ENCODE assay signal across 8 cellular contexts in the genomic region with DNA sequence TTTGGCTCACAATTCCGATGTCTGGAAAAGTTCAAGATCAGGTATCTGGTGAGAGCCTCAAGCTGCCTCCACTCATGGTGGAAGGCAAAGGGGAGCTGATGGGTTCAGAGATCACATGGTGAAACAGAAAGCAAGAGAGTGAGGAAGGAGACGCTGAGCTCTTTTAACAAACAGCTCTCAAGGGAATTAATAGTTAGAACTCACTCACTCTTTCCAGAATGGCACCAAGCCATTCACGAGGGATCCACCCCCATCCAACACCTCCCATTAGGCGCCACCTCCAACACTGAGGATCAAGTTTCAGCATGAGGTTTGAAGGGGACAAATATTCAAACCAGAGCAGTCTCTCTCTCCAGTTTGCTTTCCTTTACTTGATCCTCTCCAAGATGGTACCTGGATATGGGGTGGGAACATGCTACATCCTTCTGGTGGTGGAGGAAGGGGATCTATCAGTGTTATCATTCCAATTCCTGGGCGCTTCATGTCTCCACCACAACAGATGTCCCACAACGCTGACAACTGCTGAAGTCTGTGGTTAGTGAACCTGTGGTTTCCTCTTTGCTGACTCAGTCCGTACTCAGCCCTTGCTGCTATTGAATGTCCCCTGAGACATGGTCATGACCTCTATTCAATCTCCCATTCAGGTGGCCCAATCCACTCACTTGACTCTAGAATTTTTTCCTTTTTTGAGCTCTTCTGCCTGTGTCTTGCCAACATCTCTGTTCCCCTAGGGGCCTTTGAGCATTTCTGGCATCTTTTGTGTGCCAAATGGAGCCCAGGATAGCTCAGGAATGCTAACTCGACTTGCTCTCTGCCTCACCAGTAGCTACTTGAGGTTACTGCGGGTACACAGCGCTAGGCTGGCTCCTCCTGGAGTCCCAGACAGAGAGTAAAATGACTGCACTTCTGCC.
DNase-seq lines count a peak whose midpoint lies in the region; ATAC-seq and TF ChIP-seq lines count a peak whose summit lies in the region.

No MANE protein-coding gene starts in this region.

- no peak for TF ChIP-seq POLR2A in prostate gland (IDR thresholded peaks at IDR 0.05)

- H3K27ac ChIP-seq in PC-3 (ENCODE audit: low read length) (no peak overlapping the region), prostate gland (no peak overlapping the region), hepatocyte (no peak overlapping the region)

- H3K4me3 ChIP-seq in PC-3 (ENCODE audit: low read length) (0 out of 2 replicates have a peak overlapping the region, but pooled peaks have one; percentile 31), astrocyte of the cerebellum (ENCODE audit: low read depth, low read length) (no peak overlapping the region), prostate gland (no peak overlapping the region), hepatocyte (no peak overlapping the region)

- no peak for TF ChIP-seq CTCF in PC-3 (conservative IDR thresholded peaks at IDR 0.05; ENCODE audit: low read depth, low read length)
- no peak for TF ChIP-seq CTCF in astrocyte of the cerebellum (IDR thresholded peaks at IDR 0.05; ENCODE audit: low read depth, low read length, missing control alignments)
- TF ChIP-seq CTCF in prostate gland (IDR thresholded peaks at IDR 0.05): no peak
- no peak for TF ChIP-seq CTCF in hepatocyte (IDR thresholded peaks at IDR 0.05; ENCODE audit: poor library complexity)

- H3K4me2 ChIP-seq in PC-3 (ENCODE audit: low read length): peak overlapping the region; percentile 69
- no peak overlapping the region for H3K4me2 ChIP-seq in hepatocyte

- in situ Hi-C loops in astrocyte of the cerebellum (cut with HindIII; ENCODE audit: low sequenced_read_pairs): no loop called here

- H4K20me1 ChIP-seq in PC-3 (ENCODE audit: low read length) (no peaks in the 10 kb centered on the region), hepatocyte (ENCODE audit: insufficient read depth, poor library complexity, severe bottlenecking) (no peaks in the 10 kb centered on the region)

- no peak overlapping the region for H3K9ac ChIP-seq in PC-3 (ENCODE audit: low read length)

- H3K9me2 ChIP-seq in PC-3 (replicated peaks; ENCODE audit: low read length) (no peaks in the 10 kb centered on the region), hepatocyte (replicated peaks; ENCODE audit: insufficient read depth) (no peaks in the 10 kb centered on the region)

- H3K4me1 ChIP-seq in PC-3 (ENCODE audit: insufficient read depth, low read length) (peaks cover 13% of the 10 kb centered on the region), prostate gland (replicated peaks) (no peaks in the 10 kb centered on the region), hepatocyte (ENCODE audit: insufficient read depth) (no peaks in the 10 kb centered on the region)

- no TSS peak for BruUV-seq in PC-3 (replicated peaks; lab: Mats Ljungman, UMichigan)

- WGBS in prostate gland: 48% methylated on average over 10 of the region's 10 CpGs
- 59% methylated on average over 10 of the region's 10 CpGs for WGBS in hepatocyte (ENCODE audit: low lambda C conversion rate, missing lambda C conversion rate)

- H3K27me3 ChIP-seq in PC-3 (ENCODE audit: low read length): no peaks in the 10 kb centered on the region
- no peaks in the 10 kb centered on the region for H3K27me3 ChIP-seq in prostate gland (replicated peaks; ENCODE audit: insufficient read depth)
- no peaks in the 10 kb centered on the region for H3K27me3 ChIP-seq in hepatocyte

- intact Hi-C loops in PC-3 (cut with micrococcal nuclease) (no loop called here), sciatic nerve (cut with DNase I) (no loop called here), prostate gland (cut with DNase I) (no loop called here)

- H3F3A ChIP-seq in PC-3 (ENCODE audit: low read length, unreplicated experiment): no peaks in the 10 kb centered on the region

- H3K36me3 ChIP-seq in PC-3 (ENCODE audit: low read depth, low read length) (no peaks in the 10 kb centered on the region), prostate gland (no peaks in the 10 kb centered on the region), hepatocyte (replicated peaks; ENCODE audit: insufficient read depth, low read depth) (no peaks in the 10 kb centered on the region)

- CTCF ChIA-PET in PC-3 (lab: Charles Lee): no interaction called here

- H3K9me3 ChIP-seq in PC-3 (ENCODE audit: low read length): no peaks in the 10 kb centered on the region
- H3K9me3 ChIP-seq in prostate gland: no peaks in the 10 kb centered on the region
- no peaks in the 10 kb centered on the region for H3K9me3 ChIP-seq in hepatocyte (ENCODE audit: low read depth)

- H2AFZ ChIP-seq in PC-3 (ENCODE audit: low read length): 0 out of 2 replicates have a peak overlapping the region, but pooled peaks have one; percentile 51
- H2AFZ ChIP-seq in hepatocyte: no peak overlapping the region

- POLR2A ChIA-PET in PC-3 (lab: Charles Lee; ENCODE audit: unreplicated experiment): no interaction called here

- ATAC-seq in GM21360 (IDR thresholded peaks at IDR 0.05; ENCODE audit: unreplicated experiment) (peak; percentile 91), HG03469 (IDR thresholded peaks at IDR 0.05; ENCODE audit: unreplicated experiment) (peak; percentile 81), PC-3 (no peak), sciatic nerve (peak; percentile 82)

- DNase-seq in GF-D8 (lab: John Stamatoyannopoulos, UW) (peak; percentile 43), PC-3 (peak; percentile 71), astrocyte of the cerebellum (ENCODE audit: low read depth) (peak; percentile 55), sciatic nerve (ENCODE audit: low spot score) (no peak), prostate gland (ENCODE audit: low spot score) (no peak), hepatocyte (ENCODE audit: low spot score) (no peak)

- H3K79me2 ChIP-seq in PC-3 (ENCODE audit: low read length) (no peaks in the 10 kb centered on the region), hepatocyte (no peaks in the 10 kb centered on the region)

Comparison
In these comparisons a context has a peak if more than half of its experiments do, and no peak if none do; other contexts are left out.
1. DNase-seq: peak in GF-D8 (single experiment), PC-3 (single experiment) and astrocyte of the cerebellum (single experiment); none in sciatic nerve (single experiment), prostate gland (single experiment) and hepatocyte (single experiment).